Comparison of ENCODE assay signal across 1 cellular context in the genomic region with DNA sequence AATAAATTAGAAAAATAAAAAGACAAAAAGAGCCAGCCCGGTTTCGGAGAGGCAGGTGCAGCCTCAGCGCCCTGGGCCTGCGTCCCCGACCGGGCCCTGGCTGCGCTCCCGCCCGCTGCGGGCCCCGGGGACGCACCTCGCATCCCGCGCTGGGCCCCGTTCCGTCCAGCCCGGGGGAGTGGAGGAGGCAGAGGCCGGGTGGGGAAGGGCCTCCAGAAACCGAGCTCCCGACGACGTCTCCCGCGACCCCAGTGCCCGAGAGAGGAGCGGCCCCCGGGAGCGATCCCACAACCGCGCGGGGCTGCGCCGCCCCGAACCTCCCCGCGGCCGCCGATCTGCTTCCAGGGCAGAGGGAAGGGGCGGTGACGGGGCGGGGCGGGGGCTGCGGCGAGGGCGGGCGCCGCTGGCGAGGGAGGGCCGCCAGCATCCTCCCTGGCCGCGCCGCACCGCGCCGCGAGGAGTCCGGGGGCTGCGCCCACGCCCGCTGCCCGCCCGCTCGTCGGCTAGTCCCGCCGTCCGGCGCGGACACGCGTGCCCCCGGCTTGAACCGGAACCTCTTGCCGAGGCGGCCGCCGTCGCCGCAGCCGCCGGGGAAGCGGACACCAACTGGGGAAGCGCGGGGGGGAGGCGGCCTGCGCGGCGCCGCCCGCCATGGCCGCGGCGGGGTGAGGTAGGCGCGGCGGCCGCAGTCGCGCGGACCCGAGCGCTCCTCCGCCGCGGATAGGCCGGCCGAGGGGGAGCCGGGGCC.
A peak's percentile ranks its signal among the peaks of the same experiment; 100 is the strongest.
TF ChIP-seq lines count a peak whose summit lies in the region.

A gene (plus strand): TSS at position 426 of the 748 bp plus-strand sequence. CDS start 545 bp downstream, outside the sequence.

TF ChIP-seq in K562, 482 proteins besides CTCF, POLR2A, EP300 and RAD21 (continued from another document):
- TF ChIP-seq, protein P1, sequence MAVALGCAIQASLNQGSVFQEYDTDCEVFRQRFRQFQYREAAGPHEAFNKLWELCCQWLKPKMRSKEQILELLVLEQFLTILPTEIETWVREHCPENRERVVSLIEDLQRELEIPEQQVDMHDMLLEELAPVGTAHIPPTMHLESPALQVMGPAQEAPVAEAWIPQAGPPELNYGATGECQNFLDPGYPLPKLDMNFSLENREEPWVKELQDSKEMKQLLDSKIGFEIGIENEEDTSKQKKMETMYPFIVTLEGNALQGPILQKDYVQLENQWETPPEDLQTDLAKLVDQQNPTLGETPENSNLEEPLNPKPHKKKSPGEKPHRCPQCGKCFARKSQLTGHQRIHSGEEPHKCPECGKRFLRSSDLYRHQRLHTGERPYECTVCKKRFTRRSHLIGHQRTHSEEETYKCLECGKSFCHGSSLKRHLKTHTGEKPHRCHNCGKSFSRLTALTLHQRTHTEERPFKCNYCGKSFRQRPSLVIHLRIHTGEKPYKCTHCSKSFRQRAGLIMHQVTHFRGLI (CRISPR knock-in tag; IDR thresholded peaks at IDR 0.05): no peak
- TF ChIP-seq POLR2G (IDR thresholded peaks at IDR 0.05; ENCODE audit: low read depth, low read length): peak; percentile 92
- TF ChIP-seq, protein P2, sequence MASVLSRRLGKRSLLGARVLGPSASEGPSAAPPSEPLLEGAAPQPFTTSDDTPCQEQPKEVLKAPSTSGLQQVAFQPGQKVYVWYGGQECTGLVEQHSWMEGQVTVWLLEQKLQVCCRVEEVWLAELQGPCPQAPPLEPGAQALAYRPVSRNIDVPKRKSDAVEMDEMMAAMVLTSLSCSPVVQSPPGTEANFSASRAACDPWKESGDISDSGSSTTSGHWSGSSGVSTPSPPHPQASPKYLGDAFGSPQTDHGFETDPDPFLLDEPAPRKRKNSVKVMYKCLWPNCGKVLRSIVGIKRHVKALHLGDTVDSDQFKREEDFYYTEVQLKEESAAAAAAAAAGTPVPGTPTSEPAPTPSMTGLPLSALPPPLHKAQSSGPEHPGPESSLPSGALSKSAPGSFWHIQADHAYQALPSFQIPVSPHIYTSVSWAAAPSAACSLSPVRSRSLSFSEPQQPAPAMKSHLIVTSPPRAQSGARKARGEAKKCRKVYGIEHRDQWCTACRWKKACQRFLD (CRISPR knock-in tag; IDR thresholded peaks at IDR 0.05): peak; percentile 69; the same call in 1 of the 2 replicates
- TF ChIP-seq ZBTB7A (IDR thresholded peaks at IDR 0.05; ENCODE audit: borderline replicate concordance, control insufficient read depth, low read depth, low read length): peak; percentile 64; the same call in 1 of the 2 replicates
- TF ChIP-seq BCL6 (CRISPR knock-in tag; IDR thresholded peaks at IDR 0.05): no peak
- TF ChIP-seq, protein P3, sequence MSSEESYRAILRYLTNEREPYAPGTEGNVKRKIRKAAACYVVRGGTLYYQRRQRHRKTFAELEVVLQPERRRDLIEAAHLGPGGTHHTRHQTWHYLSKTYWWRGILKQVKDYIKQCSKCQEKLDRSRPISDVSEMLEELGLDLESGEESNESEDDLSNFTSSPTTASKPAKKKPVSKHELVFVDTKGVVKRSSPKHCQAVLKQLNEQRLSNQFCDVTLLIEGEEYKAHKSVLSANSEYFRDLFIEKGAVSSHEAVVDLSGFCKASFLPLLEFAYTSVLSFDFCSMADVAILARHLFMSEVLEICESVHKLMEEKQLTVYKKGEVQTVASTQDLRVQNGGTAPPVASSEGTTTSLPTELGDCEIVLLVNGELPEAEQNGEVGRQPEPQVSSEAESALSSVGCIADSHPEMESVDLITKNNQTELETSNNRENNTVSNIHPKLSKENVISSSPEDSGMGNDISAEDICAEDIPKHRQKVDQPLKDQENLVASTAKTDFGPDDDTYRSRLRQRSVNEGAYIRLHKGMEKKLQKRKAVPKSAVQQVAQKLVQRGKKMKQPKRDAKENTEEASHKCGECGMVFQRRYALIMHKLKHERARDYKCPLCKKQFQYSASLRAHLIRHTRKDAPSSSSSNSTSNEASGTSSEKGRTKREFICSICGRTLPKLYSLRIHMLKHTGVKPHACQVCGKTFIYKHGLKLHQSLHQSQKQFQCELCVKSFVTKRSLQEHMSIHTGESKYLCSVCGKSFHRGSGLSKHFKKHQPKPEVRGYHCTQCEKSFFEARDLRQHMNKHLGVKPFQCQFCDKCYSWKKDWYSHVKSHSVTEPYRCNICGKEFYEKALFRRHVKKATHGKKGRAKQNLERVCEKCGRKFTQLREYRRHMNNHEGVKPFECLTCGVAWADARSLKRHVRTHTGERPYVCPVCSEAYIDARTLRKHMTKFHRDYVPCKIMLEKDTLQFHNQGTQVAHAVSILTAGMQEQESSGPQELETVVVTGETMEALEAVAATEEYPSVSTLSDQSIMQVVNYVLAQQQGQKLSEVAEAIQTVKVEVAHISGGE (CRISPR knock-in tag; IDR thresholded peaks at IDR 0.05): peak in 2 of 3 experiments; percentile 67 to 88; a peak in 4 of 6 replicates
- no peak for TF ChIP-seq CBX2 (IDR thresholded peaks at IDR 0.05; ENCODE audit: insufficient read depth, low read length, poor library complexity, severe bottlenecking)
- TF ChIP-seq HDAC8 (tag; IDR thresholded peaks at IDR 0.05): no peak
- TF ChIP-seq HNRNPUL1 (IDR thresholded peaks at IDR 0.05; ENCODE audit: low read length): no peak
- TF ChIP-seq, protein P4, sequence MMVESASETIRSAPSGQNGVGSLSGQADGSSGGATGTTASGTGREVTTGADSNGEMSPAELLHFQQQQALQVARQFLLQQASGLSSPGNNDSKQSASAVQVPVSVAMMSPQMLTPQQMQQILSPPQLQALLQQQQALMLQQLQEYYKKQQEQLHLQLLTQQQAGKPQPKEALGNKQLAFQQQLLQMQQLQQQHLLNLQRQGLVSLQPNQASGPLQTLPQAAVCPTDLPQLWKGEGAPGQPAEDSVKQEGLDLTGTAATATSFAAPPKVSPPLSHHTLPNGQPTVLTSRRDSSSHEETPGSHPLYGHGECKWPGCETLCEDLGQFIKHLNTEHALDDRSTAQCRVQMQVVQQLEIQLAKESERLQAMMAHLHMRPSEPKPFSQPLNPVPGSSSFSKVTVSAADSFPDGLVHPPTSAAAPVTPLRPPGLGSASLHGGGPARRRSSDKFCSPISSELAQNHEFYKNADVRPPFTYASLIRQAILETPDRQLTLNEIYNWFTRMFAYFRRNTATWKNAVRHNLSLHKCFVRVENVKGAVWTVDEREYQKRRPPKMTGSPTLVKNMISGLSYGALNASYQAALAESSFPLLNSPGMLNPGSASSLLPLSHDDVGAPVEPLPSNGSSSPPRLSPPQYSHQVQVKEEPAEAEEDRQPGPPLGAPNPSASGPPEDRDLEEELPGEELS (CRISPR knock-in tag; IDR thresholded peaks at IDR 0.05; ENCODE audit: borderline replicate concordance): no peak
- TF ChIP-seq ZNF133 (CRISPR knock-in tag; IDR thresholded peaks at IDR 0.05): no peak
- no peak for TF ChIP-seq MTF1 (CRISPR knock-in tag; IDR thresholded peaks at IDR 0.05; ENCODE audit: borderline replicate concordance)
- TF ChIP-seq MEF2A (IDR thresholded peaks at IDR 0.05; ENCODE audit: control insufficient read depth, low read depth, low read length): no peak
- no peak; a peak in 1 of 4 replicates for TF ChIP-seq KDM4B (IDR thresholded peaks at IDR 0.05; ENCODE audit: borderline replicate concordance in 2 of 2, low read depth in 1 of 2)
- TF ChIP-seq HCFC1 (IDR thresholded peaks at IDR 0.05; ENCODE audit: low read depth, low read length): peak; percentile 47; the same call in 1 of the 2 replicates
- no peak for TF ChIP-seq HOXB6 (CRISPR knock-in tag; IDR thresholded peaks at IDR 0.05; ENCODE audit: borderline replicate concordance)
- TF ChIP-seq, protein P5, sequence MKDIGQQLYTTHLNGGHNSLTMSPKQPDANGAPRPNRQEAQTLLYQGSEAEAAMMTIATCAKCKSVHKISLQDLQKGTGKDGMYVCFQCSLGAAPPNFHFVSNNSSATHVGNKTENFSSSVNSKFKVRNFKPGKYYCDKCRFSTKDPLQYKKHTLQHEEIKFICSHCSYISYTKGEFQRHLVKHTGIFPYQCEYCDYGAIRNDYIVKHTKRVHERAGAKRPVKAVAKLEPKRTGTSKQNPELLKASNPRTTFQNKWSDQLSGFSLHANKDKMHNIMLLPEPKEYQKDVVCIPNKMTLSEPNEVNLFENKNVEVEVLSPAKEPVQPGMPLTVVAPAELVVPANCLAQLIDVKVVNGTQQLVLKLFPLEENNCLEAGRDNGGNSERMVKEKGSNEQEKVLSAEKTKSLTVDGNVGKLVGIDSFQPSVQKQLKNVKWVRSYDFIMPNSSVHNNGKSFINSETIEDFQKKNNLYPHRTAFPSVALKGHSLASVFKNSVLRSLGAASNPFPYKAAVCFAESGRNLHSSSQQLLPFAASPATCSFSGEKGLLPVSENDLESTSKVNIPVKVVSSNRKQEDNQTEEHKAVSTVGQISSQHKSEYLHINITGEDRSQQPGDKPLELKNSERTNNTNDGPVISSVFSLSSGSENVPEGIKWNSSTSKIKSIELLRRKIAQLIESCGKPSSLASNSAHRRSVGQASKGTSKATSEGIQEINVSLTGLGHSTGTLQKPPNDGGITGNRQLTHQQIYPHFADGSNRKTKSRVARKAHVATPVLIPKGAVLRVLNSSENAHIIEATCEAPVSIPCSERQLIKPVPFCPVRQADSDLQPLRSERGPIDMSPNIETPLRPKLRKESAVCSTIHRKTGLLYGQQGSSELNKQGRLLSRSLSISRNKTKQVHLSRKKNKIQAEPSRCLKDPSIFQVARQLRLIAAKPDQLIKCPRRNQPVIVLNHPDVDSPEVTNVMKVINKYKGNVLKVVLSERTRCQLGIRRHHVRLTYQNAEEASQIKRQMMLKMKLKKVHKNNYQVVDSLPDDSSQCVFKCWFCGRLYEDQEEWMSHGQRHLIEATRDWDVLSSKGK (CRISPR knock-in tag; IDR thresholded peaks at IDR 0.05): no peak
- TF ChIP-seq GATA2 (CRISPR knock-in tag; IDR thresholded peaks at IDR 0.05): no peak
- no peak for TF ChIP-seq ZNF175 (CRISPR knock-in tag; IDR thresholded peaks at IDR 0.05; ENCODE audit: low read depth)
- no peak for TF ChIP-seq ZNF589 (CRISPR knock-in tag; IDR thresholded peaks at IDR 0.05; ENCODE audit: low read depth)
- no peak for TF ChIP-seq PTRF (tag; IDR thresholded peaks at IDR 0.05)
- TF ChIP-seq CBX3 (IDR thresholded peaks at IDR 0.05; ENCODE audit: borderline replicate concordance in 1 of 2, low read length in 2 of 2): no peak
- TF ChIP-seq PML (IDR thresholded peaks at IDR 0.05; ENCODE audit: low read length): 0 out of 2 replicates have a peak, but pooled peaks have one; percentile 52
- TF ChIP-seq, protein P6, sequence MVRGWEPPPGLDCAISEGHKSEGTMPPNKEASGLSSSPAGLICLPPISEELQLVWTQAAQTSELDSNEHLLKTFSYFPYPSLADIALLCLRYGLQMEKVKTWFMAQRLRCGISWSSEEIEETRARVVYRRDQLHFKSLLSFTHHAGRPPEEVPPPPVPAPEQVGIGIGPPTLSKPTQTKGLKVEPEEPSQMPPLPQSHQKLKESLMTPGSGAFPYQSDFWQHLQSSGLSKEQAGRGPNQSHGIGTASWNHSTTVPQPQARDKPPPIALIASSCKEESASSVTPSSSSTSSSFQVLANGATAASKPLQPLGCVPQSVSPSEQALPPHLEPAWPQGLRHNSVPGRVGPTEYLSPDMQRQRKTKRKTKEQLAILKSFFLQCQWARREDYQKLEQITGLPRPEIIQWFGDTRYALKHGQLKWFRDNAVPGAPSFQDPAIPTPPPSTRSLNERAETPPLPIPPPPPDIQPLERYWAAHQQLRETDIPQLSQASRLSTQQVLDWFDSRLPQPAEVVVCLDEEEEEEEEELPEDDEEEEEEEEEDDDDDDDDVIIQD (CRISPR knock-in tag; IDR thresholded peaks at IDR 0.05): no peak
- no peak for TF ChIP-seq NFIX (CRISPR knock-in tag; IDR thresholded peaks at IDR 0.05; ENCODE audit: low read depth)
- no peak for TF ChIP-seq FUS (optimal IDR thresholded peaks at IDR 0.05; ENCODE audit: low read depth, low read length)
- TF ChIP-seq RB1 (IDR thresholded peaks at IDR 0.05; ENCODE audit: low read depth): peak; percentile 57
- no peak for TF ChIP-seq HLTF (IDR thresholded peaks at IDR 0.05)
- peak; percentile 40 for TF ChIP-seq PCBP1 (IDR thresholded peaks at IDR 0.05; ENCODE audit: low read depth, low read length, poor library complexity, severe bottlenecking)
- TF ChIP-seq BHLHE40 (IDR thresholded peaks at IDR 0.05; ENCODE audit: low read length): no peak
- TF ChIP-seq EP400 (IDR thresholded peaks at IDR 0.05): peak; percentile 35; the same call in 1 of the 2 replicates
- no peak for TF ChIP-seq BACH1 (tag; IDR thresholded peaks at IDR 0.05)
- TF ChIP-seq, protein P7, sequence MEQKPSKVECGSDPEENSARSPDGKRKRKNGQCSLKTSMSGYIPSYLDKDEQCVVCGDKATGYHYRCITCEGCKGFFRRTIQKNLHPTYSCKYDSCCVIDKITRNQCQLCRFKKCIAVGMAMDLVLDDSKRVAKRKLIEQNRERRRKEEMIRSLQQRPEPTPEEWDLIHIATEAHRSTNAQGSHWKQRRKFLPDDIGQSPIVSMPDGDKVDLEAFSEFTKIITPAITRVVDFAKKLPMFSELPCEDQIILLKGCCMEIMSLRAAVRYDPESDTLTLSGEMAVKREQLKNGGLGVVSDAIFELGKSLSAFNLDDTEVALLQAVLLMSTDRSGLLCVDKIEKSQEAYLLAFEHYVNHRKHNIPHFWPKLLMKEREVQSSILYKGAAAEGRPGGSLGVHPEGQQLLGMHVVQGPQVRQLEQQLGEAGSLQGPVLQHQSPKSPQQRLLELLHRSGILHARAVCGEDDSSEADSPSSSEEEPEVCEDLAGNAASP (IDR thresholded peaks at IDR 0.05): no peak
- TF ChIP-seq SRSF1 (IDR thresholded peaks at IDR 0.05; ENCODE audit: low read depth, low read length): no peak
- TF ChIP-seq DDX20 (tag; IDR thresholded peaks at IDR 0.05; ENCODE audit: low read depth): no peak
- peak; percentile 34; the same call in 1 of the 2 replicates for TF ChIP-seq KAT7 (CRISPR knock-in tag; IDR thresholded peaks at IDR 0.05; ENCODE audit: borderline replicate concordance)
- TF ChIP-seq MYC (IDR thresholded peaks at IDR 0.05; ENCODE audit: low read depth, low read length): peak; percentile 78
- no peak for TF ChIP-seq MYC (CRISPR knock-in tag; IDR thresholded peaks at IDR 0.05; ENCODE audit: borderline replicate concordance, low read depth)
- TF ChIP-seq, protein P8, sequence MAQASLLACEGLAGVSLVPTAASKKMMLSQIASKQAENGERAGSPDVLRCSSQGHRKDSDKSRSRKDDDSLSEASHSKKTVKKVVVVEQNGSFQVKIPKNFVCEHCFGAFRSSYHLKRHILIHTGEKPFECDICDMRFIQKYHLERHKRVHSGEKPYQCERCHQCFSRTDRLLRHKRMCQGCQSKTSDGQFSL (CRISPR knock-in tag; IDR thresholded peaks at IDR 0.05): 0 out of 2 replicates have a peak, but pooled peaks have one; percentile 22
- TF ChIP-seq, protein P8 (tag; IDR thresholded peaks at IDR 0.05): no peak
- no peak for TF ChIP-seq ZNF324 (CRISPR knock-in tag; IDR thresholded peaks at IDR 0.05)
- TF ChIP-seq SMAD3 (CRISPR knock-in tag; conservative IDR thresholded peaks at IDR 0.05): no peak
